ENCODE assay signal across 1 cellular context in the genomic region with DNA sequence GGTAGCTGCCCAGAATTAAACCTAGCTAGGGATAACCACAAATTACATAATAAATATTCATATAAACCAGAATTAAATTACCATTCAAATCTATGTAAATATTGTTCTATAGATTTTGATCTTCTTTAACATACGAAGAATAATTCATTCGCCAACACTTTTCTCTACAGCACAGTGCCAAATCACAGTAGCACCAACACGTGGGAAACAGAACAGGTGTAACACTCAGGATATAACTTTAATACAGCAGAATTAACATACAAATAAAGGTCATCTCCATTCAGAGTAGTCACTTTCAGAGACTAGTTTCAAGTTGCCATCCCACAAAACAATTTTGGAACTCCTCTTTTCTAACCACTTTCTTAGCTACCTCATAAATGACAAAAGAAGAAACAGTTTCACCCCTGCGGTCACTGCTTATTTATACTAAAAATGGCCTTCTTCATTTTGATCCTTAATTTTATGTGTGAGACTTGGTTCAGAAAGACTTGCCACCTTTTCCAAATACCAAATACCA.
TF ChIP-seq lines count a peak whose summit lies in the region.

No MANE protein-coding gene starts in this region.

TF ChIP-seq in GM23338, 12 proteins besides CTCF, POLR2A, EP300 and RAD21 (continued from another document):
- TF ChIP-seq, protein P1, sequence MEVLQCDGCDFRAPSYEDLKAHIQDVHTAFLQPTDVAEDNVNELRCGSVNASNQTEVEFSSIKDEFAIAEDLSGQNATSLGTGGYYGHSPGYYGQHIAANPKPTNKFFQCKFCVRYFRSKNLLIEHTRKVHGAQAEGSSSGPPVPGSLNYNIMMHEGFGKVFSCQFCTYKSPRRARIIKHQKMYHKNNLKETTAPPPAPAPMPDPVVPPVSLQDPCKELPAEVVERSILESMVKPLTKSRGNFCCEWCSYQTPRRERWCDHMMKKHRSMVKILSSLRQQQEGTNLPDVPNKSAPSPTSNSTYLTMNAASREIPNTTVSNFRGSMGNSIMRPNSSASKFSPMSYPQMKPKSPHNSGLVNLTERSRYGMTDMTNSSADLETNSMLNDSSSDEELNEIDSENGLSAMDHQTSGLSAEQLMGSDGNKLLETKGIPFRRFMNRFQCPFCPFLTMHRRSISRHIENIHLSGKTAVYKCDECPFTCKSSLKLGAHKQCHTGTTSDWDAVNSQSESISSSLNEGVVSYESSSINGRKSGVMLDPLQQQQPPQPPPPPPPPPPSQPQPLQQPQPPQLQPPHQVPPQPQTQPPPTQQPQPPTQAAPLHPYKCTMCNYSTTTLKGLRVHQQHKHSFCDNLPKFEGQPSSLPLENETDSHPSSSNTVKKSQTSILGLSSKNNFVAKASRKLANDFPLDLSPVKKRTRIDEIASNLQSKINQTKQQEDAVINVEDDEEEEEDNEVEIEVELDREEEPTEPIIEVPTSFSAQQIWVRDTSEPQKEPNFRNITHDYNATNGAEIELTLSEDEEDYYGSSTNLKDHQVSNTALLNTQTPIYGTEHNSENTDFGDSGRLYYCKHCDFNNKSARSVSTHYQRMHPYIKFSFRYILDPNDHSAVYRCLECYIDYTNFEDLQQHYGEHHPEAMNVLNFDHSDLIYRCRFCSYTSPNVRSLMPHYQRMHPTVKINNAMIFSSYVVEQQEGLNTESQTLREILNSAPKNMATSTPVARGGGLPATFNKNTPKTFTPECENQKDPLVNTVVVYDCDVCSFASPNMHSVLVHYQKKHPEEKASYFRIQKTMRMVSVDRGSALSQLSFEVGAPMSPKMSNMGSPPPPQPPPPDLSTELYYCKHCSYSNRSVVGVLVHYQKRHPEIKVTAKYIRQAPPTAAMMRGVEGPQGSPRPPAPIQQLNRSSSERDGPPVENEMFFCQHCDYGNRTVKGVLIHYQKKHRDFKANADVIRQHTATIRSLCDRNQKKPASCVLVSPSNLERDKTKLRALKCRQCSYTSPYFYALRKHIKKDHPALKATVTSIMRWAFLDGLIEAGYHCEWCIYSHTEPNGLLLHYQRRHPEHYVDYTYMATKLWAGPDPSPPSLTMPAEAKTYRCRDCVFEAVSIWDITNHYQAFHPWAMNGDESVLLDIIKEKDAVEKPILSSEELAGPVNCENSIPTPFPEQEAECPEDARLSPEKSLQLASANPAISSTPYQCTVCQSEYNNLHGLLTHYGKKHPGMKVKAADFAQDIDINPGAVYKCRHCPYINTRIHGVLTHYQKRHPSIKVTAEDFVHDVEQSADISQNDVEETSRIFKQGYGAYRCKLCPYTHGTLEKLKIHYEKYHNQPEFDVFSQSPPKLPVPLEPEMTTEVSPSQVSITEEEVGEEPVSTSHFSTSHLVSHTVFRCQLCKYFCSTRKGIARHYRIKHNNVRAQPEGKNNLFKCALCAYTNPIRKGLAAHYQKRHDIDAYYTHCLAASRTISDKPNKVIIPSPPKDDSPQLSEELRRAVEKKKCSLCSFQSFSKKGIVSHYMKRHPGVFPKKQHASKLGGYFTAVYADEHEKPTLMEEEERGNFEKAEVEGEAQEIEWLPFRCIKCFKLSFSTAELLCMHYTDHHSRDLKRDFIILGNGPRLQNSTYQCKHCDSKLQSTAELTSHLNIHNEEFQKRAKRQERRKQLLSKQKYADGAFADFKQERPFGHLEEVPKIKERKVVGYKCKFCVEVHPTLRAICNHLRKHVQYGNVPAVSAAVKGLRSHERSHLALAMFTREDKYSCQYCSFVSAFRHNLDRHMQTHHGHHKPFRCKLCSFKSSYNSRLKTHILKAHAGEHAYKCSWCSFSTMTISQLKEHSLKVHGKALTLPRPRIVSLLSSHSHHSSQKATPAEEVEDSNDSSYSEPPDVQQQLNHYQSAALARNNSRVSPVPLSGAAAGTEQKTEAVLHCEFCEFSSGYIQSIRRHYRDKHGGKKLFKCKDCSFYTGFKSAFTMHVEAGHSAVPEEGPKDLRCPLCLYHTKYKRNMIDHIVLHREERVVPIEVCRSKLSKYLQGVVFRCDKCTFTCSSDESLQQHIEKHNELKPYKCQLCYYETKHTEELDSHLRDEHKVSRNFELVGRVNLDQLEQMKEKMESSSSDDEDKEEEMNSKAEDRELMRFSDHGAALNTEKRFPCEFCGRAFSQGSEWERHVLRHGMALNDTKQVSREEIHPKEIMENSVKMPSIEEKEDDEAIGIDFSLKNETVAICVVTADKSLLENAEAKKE (CRISPR knock-in tag; IDR thresholded peaks at IDR 0.05), result no peak
- TF ChIP-seq NANOG (IDR thresholded peaks at IDR 0.05; ENCODE audit: borderline replicate concordance) (no peak), POLR2AphosphoS5 (IDR thresholded peaks at IDR 0.05; ENCODE audit: low read depth) (no peak), EZH2 (IDR thresholded peaks at IDR 0.05; ENCODE audit: low read depth, unreplicated experiment) (no peak), ZNF114 (CRISPR knock-in tag; IDR thresholded peaks at IDR 0.05) (no peak), JUNB (IDR thresholded peaks at IDR 0.05; ENCODE audit: unreplicated experiment) (no peak)
